10 cellular contexts compared by ENCODE assay signal in genomic region chr3:152321321-152321720, GRCh38. TPM values are rescaled to one million over a fixed set of nuclear protein-coding genes. Genes with fewer than 3 reads are reported as not detected.
DNase-seq lines count a peak whose midpoint lies in the region; ATAC-seq and TF ChIP-seq lines count a peak whose summit lies in the region.
"Had no signal": no experiment of that assay in that cellular context is flagged by ENCODE, and none has a peak within 500 bp of the region (broad histone marks: within the 10 kb centered on the region; RNA-seq: fewer than 3 reads in every experiment).

No MANE protein-coding gene starts in this region.

- intact Hi-C loops in activated T-helper 1 cell treated with anti-CD3 and anti-CD28 coated beads, Interleukin-12 subunit alpha, Interleukin-12 subunit beta, Interleukin-2, Interleukin-4 antibody, amounts not matched to agents 30 ng/mL and 10 ng/mL and 1 ng/mL, durations not matched to agents 14 hours and 24 hours and 36 hours (cut with micrococcal nuclease), result no loop called here
- intact Hi-C loops in transverse colon (cut with DNase I; ENCODE audit: low total_unique reads), result no loop called here

- H3K4me1 ChIP-seq in transverse colon, result peaks cover 24 to 67% (median 28%) of the 10 kb centered on the region in 4 donors

- H3K9me3 ChIP-seq in transverse colon, result no peaks in the 10 kb centered on the region

- TF ChIP-seq CTCF in transverse colon (IDR thresholded peaks at IDR 0.05), result no peak

- no peak for TF ChIP-seq POLR2A in transverse colon (IDR thresholded peaks at IDR 0.05)

- H3K27ac ChIP-seq in transverse colon, result peak overlapping the region; percentile 51 to 67 (median 60)

- H3K27me3 ChIP-seq in transverse colon, result no peaks in the 10 kb centered on the region

- H3K27me3 Mint-ChIP-seq in activated naive CD4-positive, alpha-beta T cell treated with anti-CD3 and anti-CD28 coated beads, Interleukin-2, amount 50 U/mL, for 24 hours, result no peaks in the 10 kb centered on the region
- H3K27me3 Mint-ChIP-seq in activated T-helper 1 cell treated with anti-CD3 and anti-CD28 coated beads, Interleukin-12 subunit alpha, Interleukin-12 subunit beta, Interleukin-2, Interleukin-4 antibody, amounts not matched to agents 30 ng/mL and 10 ng/mL and 1 ng/mL, durations not matched to agents 14 hours and 24 hours and 36 hours (ENCODE audit: insufficient read depth), result no peaks in the 10 kb centered on the region
- no peaks in the 10 kb centered on the region for H3K27me3 Mint-ChIP-seq in memory B cell

- peaks cover 17% of the 10 kb centered on the region for H3K36me3 Mint-ChIP-seq in activated naive CD4-positive, alpha-beta T cell treated with anti-CD3 and anti-CD28 coated beads, Interleukin-2, amount 50 U/mL, for 24 hours
- peaks cover 31% of the 10 kb centered on the region for H3K36me3 Mint-ChIP-seq in activated T-helper 1 cell treated with anti-CD3 and anti-CD28 coated beads, Interleukin-12 subunit alpha, Interleukin-12 subunit beta, Interleukin-2, Interleukin-4 antibody, amounts not matched to agents 30 ng/mL and 10 ng/mL and 1 ng/mL, durations not matched to agents 14 hours and 24 hours and 36 hours (ENCODE audit: low read depth)
- peaks cover 17% of the 10 kb centered on the region for H3K36me3 Mint-ChIP-seq in memory B cell

- peaks cover 92% of the 10 kb centered on the region for H3K4me1 Mint-ChIP-seq in activated naive CD4-positive, alpha-beta T cell treated with anti-CD3 and anti-CD28 coated beads, Interleukin-2, amount 50 U/mL, for 24 hours
- H3K4me1 Mint-ChIP-seq in activated T-helper 1 cell treated with anti-CD3 and anti-CD28 coated beads, Interleukin-12 subunit alpha, Interleukin-12 subunit beta, Interleukin-2, Interleukin-4 antibody, amounts not matched to agents 30 ng/mL and 10 ng/mL and 1 ng/mL, durations not matched to agents 14 hours and 24 hours and 36 hours (ENCODE audit: low read depth), result peaks cover 82% of the 10 kb centered on the region
- H3K4me1 Mint-ChIP-seq in memory B cell, result peaks cover 55% of the 10 kb centered on the region

- H3K4me3 ChIP-seq in transverse colon, result no peak overlapping the region

- no peaks in the 10 kb centered on the region for H3K36me3 ChIP-seq in transverse colon

- H3K9me3 Mint-ChIP-seq in activated naive CD4-positive, alpha-beta T cell treated with anti-CD3 and anti-CD28 coated beads, Interleukin-2, amount 50 U/mL, for 24 hours, result no peaks in the 10 kb centered on the region
- no peaks in the 10 kb centered on the region for H3K9me3 Mint-ChIP-seq in activated T-helper 1 cell treated with anti-CD3 and anti-CD28 coated beads, Interleukin-12 subunit alpha, Interleukin-12 subunit beta, Interleukin-2, Interleukin-4 antibody, amounts not matched to agents 30 ng/mL and 10 ng/mL and 1 ng/mL, durations not matched to agents 14 hours and 24 hours and 36 hours
- peaks cover 2% of the 10 kb centered on the region for H3K9me3 Mint-ChIP-seq in memory B cell

- no peak for DNase-seq in activated naive CD4-positive, alpha-beta T cell (lab: John Stamatoyannopoulos, UW)
- DNase-seq in activated T-helper 1 cell treated with anti-CD3 and anti-CD28 coated beads, Interleukin-12 subunit alpha, Interleukin-12 subunit beta, Interleukin-2, Interleukin-4 antibody, amounts not matched to agents 30 ng/mL and 10 ng/mL and 1 ng/mL, durations not matched to agents 14 hours and 24 hours and 36 hours (ENCODE audit: low spot score), result no peak
- DNase-seq in memory B cell (ENCODE audit: low spot score in 2 of 2) (no peak), transverse colon (no peak), NCI-H128 (lab: John Stamatoyannopoulos, UW; ENCODE audit: unreplicated experiment) (no peak), UCSD-AML1 (lab: John Stamatoyannopoulos, UW; ENCODE audit: unreplicated experiment) (no peak), HT-29 (ENCODE audit: low spot score) (no peak)
- DNase-seq: T-helper 9 cell had no signal

- H3K27ac Mint-ChIP-seq in activated naive CD4-positive, alpha-beta T cell treated with anti-CD3 and anti-CD28 coated beads, Interleukin-2, amount 50 U/mL, for 24 hours, result peak overlapping the region; percentile 91
- peak overlapping the region; percentile 82 for H3K27ac Mint-ChIP-seq in activated T-helper 1 cell treated with anti-CD3 and anti-CD28 coated beads, Interleukin-12 subunit alpha, Interleukin-12 subunit beta, Interleukin-2, Interleukin-4 antibody, amounts not matched to agents 30 ng/mL and 10 ng/mL and 1 ng/mL, durations not matched to agents 14 hours and 24 hours and 36 hours
- peak overlapping the region; percentile 79 for H3K27ac Mint-ChIP-seq in memory B cell
- H3K27ac Mint-ChIP-seq: mesothelial cell of epicardium had no signal

- 23 to 74% methylated on average over 2 of the region's 2 CpGs for WGBS in transverse colon (ENCODE audit: low coverage in 1 of 2), 2 donors

- ATAC-seq in memory B cell (ENCODE audit: low read depth), result no peak

- peak overlapping the region; percentile 42 for H3K4me3 Mint-ChIP-seq in activated naive CD4-positive, alpha-beta T cell treated with anti-CD3 and anti-CD28 coated beads, Interleukin-2, amount 50 U/mL, for 24 hours
- peak overlapping the region; percentile 54 for H3K4me3 Mint-ChIP-seq in activated T-helper 1 cell treated with anti-CD3 and anti-CD28 coated beads, Interleukin-12 subunit alpha, Interleukin-12 subunit beta, Interleukin-2, Interleukin-4 antibody, amounts not matched to agents 30 ng/mL and 10 ng/mL and 1 ng/mL, durations not matched to agents 14 hours and 24 hours and 36 hours
- H3K4me3 Mint-ChIP-seq in memory B cell, result no peak overlapping the region
- H3K4me3 Mint-ChIP-seq: mesothelial cell of epicardium had no signal

- no peak for TF ChIP-seq EP300 in transverse colon (IDR thresholded peaks at IDR 0.05; ENCODE audit: low read depth)

- in situ Hi-C loops in transverse colon (cut with MboI; ENCODE audit: low pct_ligation_motif_present in 1 of 4, low pct_unique_long_range_greater_than_20kb in 1 of 4, low sequenced_read_pairs in 3 of 4), result no loop called here

RNA-seq across cellular contexts. Expression of gene MBNL1, which starts 52.6 kb away (rescaled TPM):
- total RNA-seq in activated T-helper 1 cell treated with anti-CD3 and anti-CD28 coated beads, Interleukin-12 subunit alpha, Interleukin-12 subunit beta, Interleukin-2, Interleukin-4 antibody, amounts not matched to agents 30 ng/mL and 10 ng/mL and 1 ng/mL, durations not matched to agents 14 hours and 24 hours and 36 hours, result 295 and 308 TPM in 2 replicates
- total RNA-seq in transverse colon, result 100 to 1,000 TPM; 232 to 658 (median 509) TPM
- total RNA-seq in HT-29 (2014; rRNA removed; shearing (Covaris generic)), result 144 and 163 TPM in 2 replicates
